13 cellular contexts compared by ENCODE assay signal in the genomic region with DNA sequence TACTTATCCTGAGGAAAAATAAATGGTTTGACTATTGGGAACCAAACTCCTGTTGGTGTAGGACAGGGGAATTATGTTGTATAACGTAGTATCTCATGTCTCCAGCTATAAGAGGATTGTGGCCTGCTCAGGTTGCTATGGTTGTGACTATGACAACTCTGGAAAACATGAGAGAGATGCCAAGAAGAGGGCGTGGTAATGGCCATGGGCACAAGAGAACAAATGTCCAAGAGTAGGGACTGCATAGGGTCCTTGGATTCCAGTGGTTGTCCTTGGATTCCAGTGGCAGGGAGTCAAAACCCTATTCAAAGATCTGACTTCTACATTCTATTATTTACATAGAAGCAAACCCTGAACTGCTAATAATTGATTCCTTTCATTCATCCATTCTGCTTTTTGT. TPM values are rescaled to one million over a fixed set of nuclear protein-coding genes. Genes with fewer than 3 reads are reported as not detected.
DNase-seq lines count a peak whose midpoint lies in the region; ATAC-seq and TF ChIP-seq lines count a peak whose summit lies in the region.
"Had no signal": no experiment of that assay in that cellular context is flagged by ENCODE, and none has a peak within 500 bp of the region (broad histone marks: within the 10 kb centered on the region; RNA-seq: fewer than 3 reads in every experiment).

No MANE protein-coding gene starts in this region.

- WGBS in upper lobe of left lung, 2 donors: 49 to 55% methylated on average over 2 of the region's 2 CpGs

- H3K36me3 Mint-ChIP-seq in chondrocyte (ENCODE audit: low read depth): no peaks in the 10 kb centered on the region
- no peaks in the 10 kb centered on the region for H3K36me3 Mint-ChIP-seq in activated CD4-positive, alpha-beta T cell treated with anti-CD3 and anti-CD28 coated beads, Interleukin-2, amount 10 ng/mL, durations not matched to agents 24 days and 14 days (ENCODE audit: low read depth)

- H3K27ac Mint-ChIP-seq in chondrocyte (ENCODE audit: unreplicated experiment): no peak overlapping the region
- no peak overlapping the region for H3K27ac Mint-ChIP-seq in activated CD4-positive, alpha-beta T cell treated with anti-CD3 and anti-CD28 coated beads, Interleukin-2, amount 10 ng/mL, durations not matched to agents 24 days and 14 days

- DNase-seq in NCI-H82 (lab: John Stamatoyannopoulos, UW) (peak; percentile 61), NCI-H82 treated with DMSO at 0.1 percent for 48 hours (lab: John Stamatoyannopoulos, UW; ENCODE audit: unreplicated experiment) (no peak), astrocyte of the cerebellum (ENCODE audit: low read depth) (peak; percentile 31), inferior parietal cortex (ENCODE audit: extremely low spot score) (peak; percentile 40), upper lobe of left lung (peak in 1 of 2 donors; percentile 26), iPS-NIHi11 (ENCODE audit: low spot score) (no peak), chondrocyte (ENCODE audit: low spot score) (no peak)
- no peak for DNase-seq in activated CD4-positive, alpha-beta T cell treated with anti-CD3 and anti-CD28 coated beads, Interleukin-2, amount 10 ng/mL, durations not matched to agents 24 days and 14 days
- DNase-seq: activated T-cell treated with anti-CD3 and anti-CD28 coated beads for 4 hours; cortex of kidney; NK-92 treated with Interleukin-12 subunit alpha and Interleukin-12 subunit beta, amount 100 ng/mL, for 24 hours; stimulated activated CD4-positive, alpha-beta T cell treated with anti-CD3 and anti-CD28 coated beads, Interleukin-4, amount 100 ng/mL, for 4 hours had no signal

- in situ Hi-C loops in astrocyte of the cerebellum (cut with HindIII; ENCODE audit: low sequenced_read_pairs): no loop called here

- TF ChIP-seq CTCF in astrocyte of the cerebellum (IDR thresholded peaks at IDR 0.05; ENCODE audit: low read depth, low read length, missing control alignments) (no peak), upper lobe of left lung (IDR thresholded peaks at IDR 0.05) (no peak), chondrocyte (IDR thresholded peaks at IDR 0.05) (no peak)

- no peaks in the 10 kb centered on the region for H3K36me3 ChIP-seq in upper lobe of left lung
- H3K36me3 ChIP-seq: tibial nerve had no signal

- no peak overlapping the region for H3K4me3 Mint-ChIP-seq in chondrocyte (ENCODE audit: unreplicated experiment)
- no peak overlapping the region for H3K4me3 Mint-ChIP-seq in activated CD4-positive, alpha-beta T cell treated with anti-CD3 and anti-CD28 coated beads, Interleukin-2, amount 10 ng/mL, durations not matched to agents 24 days and 14 days

- H3K27me3 Mint-ChIP-seq in chondrocyte (ENCODE audit: low read depth): no peaks in the 10 kb centered on the region
- no peaks in the 10 kb centered on the region for H3K27me3 Mint-ChIP-seq in activated CD4-positive, alpha-beta T cell treated with anti-CD3 and anti-CD28 coated beads, Interleukin-2, amount 10 ng/mL, durations not matched to agents 24 days and 14 days

- H3K9me3 ChIP-seq in upper lobe of left lung: no peaks in the 10 kb centered on the region
- H3K9me3 ChIP-seq: tibial nerve had no signal

- H3K4me3 ChIP-seq in astrocyte of the cerebellum (ENCODE audit: low read depth, low read length) (no peak overlapping the region), upper lobe of left lung (no peak overlapping the region)
- H3K4me3 ChIP-seq: tibial nerve had no signal

- no peak for TF ChIP-seq POLR2A in upper lobe of left lung (IDR thresholded peaks at IDR 0.05)

- peaks cover 0 to 8% (median 4%) of the 10 kb centered on the region in 4 donors for H3K4me1 ChIP-seq in upper lobe of left lung

- TF ChIP-seq EP300 in upper lobe of left lung (IDR thresholded peaks at IDR 0.05): no peak

- H3K27ac ChIP-seq in upper lobe of left lung: no peak overlapping the region

- H3K4me1 Mint-ChIP-seq in chondrocyte (ENCODE audit: low read depth): peaks cover 11% of the 10 kb centered on the region
- H3K4me1 Mint-ChIP-seq in activated CD4-positive, alpha-beta T cell treated with anti-CD3 and anti-CD28 coated beads, Interleukin-2, amount 10 ng/mL, durations not matched to agents 24 days and 14 days: no peaks in the 10 kb centered on the region

- intact Hi-C loops in activated CD4-positive, alpha-beta T cell treated with anti-CD3 and anti-CD28 coated beads, Interleukin-2, amount 10 ng/mL, durations not matched to agents 24 days and 14 days (cut with micrococcal nuclease): no loop called here

- no peaks in the 10 kb centered on the region for H3K9me3 Mint-ChIP-seq in chondrocyte (ENCODE audit: low read depth)
- H3K9me3 Mint-ChIP-seq in activated CD4-positive, alpha-beta T cell treated with anti-CD3 and anti-CD28 coated beads, Interleukin-2, amount 10 ng/mL, durations not matched to agents 24 days and 14 days: no peaks in the 10 kb centered on the region

- H3K27me3 ChIP-seq in upper lobe of left lung: no peaks in the 10 kb centered on the region
- H3K27me3 ChIP-seq: tibial nerve had no signal

- ATAC-seq in upper lobe of left lung (ENCODE audit: low FRiP score in 2 of 2): peak; percentile 50 to 71

RNA-seq across cellular contexts. Expression of gene MOB1B, which starts 6.8 kb away (rescaled TPM):
- total RNA-seq in upper lobe of left lung: 10 to 100 TPM; 10.5 to 34.3 (median 24.2) TPM
- 23.3 to 28.8 TPM (median 27.0 TPM) in 3 replicates for total RNA-seq in chondrocyte
- 23.1 and 24.1 TPM in 2 replicates for total RNA-seq in activated CD4-positive, alpha-beta T cell treated with anti-CD3 and anti-CD28 coated beads, Interleukin-2, amount 10 ng/mL, durations not matched to agents 24 days and 14 days

RNA-seq across cellular contexts. Expression of gene GRSF1, which starts 55.7 kb away (rescaled TPM):
- total RNA-seq in upper lobe of left lung: 10 to 100 TPM; 25.9 to 59.1 (median 50.0) TPM
- total RNA-seq in chondrocyte: 79.5 to 84.6 TPM (median 83.4 TPM) in 3 replicates
- 122 and 124 TPM in 2 replicates for total RNA-seq in activated CD4-positive, alpha-beta T cell treated with anti-CD3 and anti-CD28 coated beads, Interleukin-2, amount 10 ng/mL, durations not matched to agents 24 days and 14 days

Comparison
In these comparisons a context has a peak if more than half of its experiments do, and no peak if none do; other contexts are left out.
1. DNase-seq: peak in NCI-H82 (single experiment), astrocyte of the cerebellum (single experiment) and inferior parietal cortex (single experiment); none in NCI-H82 treated with DMSO at 0.1 percent for 48 hours (single experiment), iPS-NIHi11 (single experiment), chondrocyte (single experiment) and activated CD4-positive, alpha-beta T cell treated with anti-CD3 and anti-CD28 coated beads, Interleukin-2, amount 10 ng/mL, durations not matched to agents 24 days and 14 days (single experiment).